In the genomic region with DNA sequence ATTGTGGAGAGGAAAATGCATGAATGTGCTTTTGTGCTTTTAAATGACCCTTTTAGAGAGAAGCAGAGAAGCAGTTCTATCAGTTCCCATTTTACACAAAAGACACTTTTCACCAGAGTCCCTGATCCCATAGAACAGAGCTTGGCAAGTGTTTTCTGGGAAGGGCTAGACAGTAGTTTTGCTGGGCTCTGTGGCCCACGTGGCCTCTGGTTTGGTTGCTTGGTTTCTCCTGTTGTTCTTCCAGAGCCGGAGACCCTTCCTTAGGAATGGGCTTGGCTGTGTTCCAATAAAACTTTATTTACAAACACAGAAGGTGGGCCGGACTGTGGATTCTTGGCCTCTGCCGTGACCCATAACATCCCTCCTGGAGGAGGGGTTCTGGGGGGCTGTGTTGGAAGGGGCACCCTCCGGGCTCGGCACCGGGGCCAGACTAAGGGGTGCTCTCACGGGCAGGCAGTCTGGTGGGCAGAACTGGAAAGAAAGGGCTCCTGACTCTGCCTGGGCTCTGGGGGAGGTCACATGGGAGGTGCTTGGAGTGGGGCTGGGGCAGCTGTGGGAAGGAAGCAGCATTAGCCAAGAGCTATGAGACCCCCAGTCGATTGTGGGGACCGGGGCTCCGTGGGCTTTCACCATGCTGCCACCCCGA, we compare ENCODE assay signal across 11 cellular contexts. TPM values are rescaled to one million over a fixed set of nuclear protein-coding genes. Genes with fewer than 3 reads are reported as not detected.
DNase-seq lines count a peak whose midpoint lies in the region; ATAC-seq, FAIRE-seq and TF ChIP-seq lines count a peak whose summit lies in the region.
"Had no signal": no experiment of that assay in that cellular context is flagged by ENCODE, and none has a peak within 500 bp of the region (broad histone marks: within the 10 kb centered on the region; RNA-seq: fewer than 3 reads in every experiment).

No MANE protein-coding gene starts in this region.

- no peak overlapping the region for H3K27ac ChIP-seq in kidney (ENCODE audit: low read depth in 2 of 2, low read length in 2 of 2)
- peak overlapping the region; percentile 97 for H3K27ac ChIP-seq in substantia nigra (ENCODE audit: low read depth, low read length, poor library complexity, severe bottlenecking)
- H3K27ac ChIP-seq in upper lobe of right lung, result no peak overlapping the region

- no peak for ATAC-seq in activated T-cell treated with anti-CD3 and anti-CD28 coated beads, Interleukin-2, amount 50 U/mL, for 72 hours (replicated peaks in 1 of 2)
- no peak for ATAC-seq in upper lobe of right lung
- ATAC-seq: SK-N-SH treated with all-trans-retinoic acid at 6 μM for 48 hours had no signal

- no peak for DNase-seq in activated T-cell treated with anti-CD3 and anti-CD28 coated beads, Interleukin-2, amount 50 U/mL, for 72 hours
- no peak for DNase-seq in activated T-cell treated with anti-CD3 and anti-CD28 coated beads, Interleukin-2, amount 50 U/mL, for 48 hours
- peak; percentile 13 for DNase-seq in SK-MEL-5 (ENCODE audit: low read depth, low spot score)
- DNase-seq in kidney, result peak; percentile 42
- DNase-seq in substantia nigra (lab: John Stamatoyannopoulos, UW), result peak in 31 of 49 donors; percentile 11 to 66 (median 42)
- no peak for DNase-seq in NCI-H187 (lab: John Stamatoyannopoulos, UW)
- DNase-seq in NCI-H1417 treated with DMSO at 0.1 percent for 48 hours (lab: John Stamatoyannopoulos, UW), result no peak
- no peak for DNase-seq in upper lobe of right lung
- DNase-seq: activated gamma-delta T cell had no signal

- H3K27me3 ChIP-seq in upper lobe of right lung, result no peaks in the 10 kb centered on the region
- H3K27me3 ChIP-seq: esophagus muscularis mucosa had no signal

- intact Hi-C loops in kidney (cut with DNase I) (no loop called here), upper lobe of right lung (cut with DNase I) (no loop called here)

- H3K27me3 Mint-ChIP-seq in activated T-cell treated with anti-CD3 and anti-CD28 coated beads, Interleukin-2, amount 50 U/mL, for 72 hours (ENCODE audit: low read depth), result no peaks in the 10 kb centered on the region

- in situ Hi-C loops in SK-MEL-5 (cut with HindIII; ENCODE audit: low pct_unique_long_range_greater_than_20kb, low sequenced_read_pairs), result no loop called here

- FAIRE-seq in kidney (lab: Jason Lieb, UNC), result no peak

- H3K9me3 Mint-ChIP-seq in activated T-cell treated with anti-CD3 and anti-CD28 coated beads, Interleukin-2, amount 50 U/mL, for 72 hours, result peaks cover 6 to 9% of the 10 kb centered on the region in 2 donors

- H3K9me3 ChIP-seq in kidney (ENCODE audit: control insufficient read depth in 1 of 2, low read length in 2 of 2), result no peaks in the 10 kb centered on the region
- H3K9me3 ChIP-seq in upper lobe of right lung, result no peaks in the 10 kb centered on the region
- H3K9me3 ChIP-seq: esophagus muscularis mucosa had no signal

- TF ChIP-seq CTCF in kidney (IDR thresholded peaks at IDR 0.05; ENCODE audit: borderline replicate concordance, extremely low read depth, insufficient read depth), result no peak
- TF ChIP-seq CTCF in upper lobe of right lung (IDR thresholded peaks at IDR 0.05), result no peak

- H3K4me1 ChIP-seq in kidney (ENCODE audit: control insufficient read depth in 1 of 2, insufficient read depth in 1 of 2, low read depth in 1 of 2, low read length in 2 of 2) (peaks cover 21 to 44% of the 10 kb centered on the region in 2 donors), upper lobe of right lung (peaks cover 28% of the 10 kb centered on the region)

- H3K4me3 Mint-ChIP-seq in activated T-cell treated with anti-CD3 and anti-CD28 coated beads, Interleukin-2, amount 50 U/mL, for 72 hours, result peak overlapping the region; percentile 24 to 70

- H3K4me1 Mint-ChIP-seq in activated T-cell treated with anti-CD3 and anti-CD28 coated beads, Interleukin-2, amount 50 U/mL, for 72 hours (ENCODE audit: low read depth), result peaks cover 65% of the 10 kb centered on the region

- H3K36me3 Mint-ChIP-seq in activated T-cell treated with anti-CD3 and anti-CD28 coated beads, Interleukin-2, amount 50 U/mL, for 72 hours (ENCODE audit: insufficient read depth in 2 of 2), result peaks cover 14% of the 10 kb centered on the region in 2 donors

- H3K4me3 ChIP-seq in kidney (ENCODE audit: low read length in 2 of 2) (no peak overlapping the region), upper lobe of right lung (no peak overlapping the region)
- H3K4me3 ChIP-seq: esophagus muscularis mucosa had no signal

- no peak overlapping the region for H3K27ac Mint-ChIP-seq in activated T-cell treated with anti-CD3 and anti-CD28 coated beads, Interleukin-2, amount 50 U/mL, for 72 hours

- peaks cover 0 to 3% of the 10 kb centered on the region in 2 donors for H3K36me3 ChIP-seq in kidney (ENCODE audit: control insufficient read depth in 1 of 2, insufficient read depth in 2 of 2, low read length in 2 of 2)
- H3K36me3 ChIP-seq in upper lobe of right lung, result no peaks in the 10 kb centered on the region

- H3K9ac ChIP-seq in kidney (ENCODE audit: low read length in 2 of 2), result peak overlapping the region in 1 of 2 donors; percentile 15

RNA-seq across cellular contexts. Expression of a gene that starts 3.2 kb away (rescaled TPM):
- total RNA-seq in activated T-cell treated with anti-CD3 and anti-CD28 coated beads, Interleukin-2, amount 50 U/mL, for 72 hours, result 10 to 100 TPM; 52.0 to 55.3 TPM
- total RNA-seq in SK-MEL-5 (2014; rRNA removed; shearing (Covaris generic)), result 8.2 and 8.8 TPM in 2 replicates
- 12.1 and 17.3 TPM in 2 replicates for polyA plus RNA-seq in SK-MEL-5 (2015; cell fraction: cytosol; rRNA removed)
- 160 and 192 TPM in 2 replicates for polyA plus RNA-seq in SK-MEL-5 (2015; cell fraction: nucleus; rRNA removed)
- 94.1 TPM for total RNA-seq in kidney
- polyA plus RNA-seq in kidney (ENCODE audit: insufficient read depth, low read depth, low replicate concordance), result 25.3 TPM
- 50.9 TPM for total RNA-seq in upper lobe of right lung

RNA-seq across cellular contexts. Expression of a gene that starts 3.3 kb away (rescaled TPM):
- total RNA-seq in activated T-cell treated with anti-CD3 and anti-CD28 coated beads, Interleukin-2, amount 50 U/mL, for 72 hours, result 10 to 100 TPM; 74.7 to 84.5 TPM
- total RNA-seq in SK-MEL-5 (2014; rRNA removed; shearing (Covaris generic)), result 121 and 128 TPM in 2 replicates
- polyA plus RNA-seq in SK-MEL-5 (2015; cell fraction: cytosol; rRNA removed), result 180 and 245 TPM in 2 replicates
- 119 and 143 TPM in 2 replicates for polyA plus RNA-seq in SK-MEL-5 (2015; cell fraction: nucleus; rRNA removed)
- total RNA-seq in kidney, result 54.0 TPM
- polyA plus RNA-seq in kidney (ENCODE audit: insufficient read depth, low read depth, low replicate concordance), result 160 TPM
- 55.9 TPM for total RNA-seq in upper lobe of right lung

RNA-seq across cellular contexts. Expression of a gene that starts 23.8 kb away (rescaled TPM):
- total RNA-seq in activated T-cell treated with anti-CD3 and anti-CD28 coated beads, Interleukin-2, amount 50 U/mL, for 72 hours, result not detected
- total RNA-seq in SK-MEL-5 (2014; rRNA removed; shearing (Covaris generic)), result 0.08 TPM in 1 of 2 replicates, not detected in the other
- polyA plus RNA-seq in SK-MEL-5 (2015; cell fraction: cytosol; rRNA removed), result 0.04 and 0.42 TPM in 2 replicates
- polyA plus RNA-seq in SK-MEL-5 (2015; cell fraction: nucleus; rRNA removed), result not detected in 2 replicates
- total RNA-seq in kidney (0.09 TPM), upper lobe of right lung (not detected)
- not detected for polyA plus RNA-seq in kidney (ENCODE audit: insufficient read depth, low read depth, low replicate concordance)
- total RNA-seq: esophagus muscularis mucosa had no signal

RNA-seq across cellular contexts. Expression of a gene that starts 28.3 kb away (rescaled TPM):
- total RNA-seq in activated T-cell treated with anti-CD3 and anti-CD28 coated beads, Interleukin-2, amount 50 U/mL, for 72 hours, result under 1 TPM in 1 of 2 donors, not detected in 1; 0.19 TPM
- not detected in 2 replicates for total RNA-seq in SK-MEL-5 (2014; rRNA removed; shearing (Covaris generic))
- 0.06 TPM in 1 of 2 replicates, not detected in the other for polyA plus RNA-seq in SK-MEL-5 (2015; cell fraction: cytosol; rRNA removed)
- not detected in 2 replicates for polyA plus RNA-seq in SK-MEL-5 (2015; cell fraction: nucleus; rRNA removed)
- total RNA-seq in kidney (not detected), upper lobe of right lung (not detected)
- not detected for polyA plus RNA-seq in kidney (ENCODE audit: insufficient read depth, low read depth, low replicate concordance)

RNA-seq across cellular contexts. Expression of a gene that starts 49.7 kb away (rescaled TPM):
- under 1 TPM in 1 of 2 donors, not detected in 1; 0.09 TPM for total RNA-seq in activated T-cell treated with anti-CD3 and anti-CD28 coated beads, Interleukin-2, amount 50 U/mL, for 72 hours
- total RNA-seq in SK-MEL-5 (2014; rRNA removed; shearing (Covaris generic)), result not detected in 2 replicates
- not detected in 2 replicates for polyA plus RNA-seq in SK-MEL-5 (2015; cell fraction: cytosol; rRNA removed)
- not detected in 2 replicates for polyA plus RNA-seq in SK-MEL-5 (2015; cell fraction: nucleus; rRNA removed)
- total RNA-seq in kidney, result 2.1 TPM
- polyA plus RNA-seq in kidney (ENCODE audit: insufficient read depth, low read depth, low replicate concordance), result not detected
- 4.5 TPM for total RNA-seq in upper lobe of right lung

Comparison
In these comparisons a context has a peak if more than half of its experiments do, and no peak if none do; other contexts are left out.
1. DNase-seq: peak in SK-MEL-5 (single experiment), kidney (single experiment) and substantia nigra (31 of 49); none in activated T-cell treated with anti-CD3 and anti-CD28 coated beads, Interleukin-2, amount 50 U/mL, for 72 hours (0 of 2), activated T-cell treated with anti-CD3 and anti-CD28 coated beads, Interleukin-2, amount 50 U/mL, for 48 hours (0 of 2), NCI-H187 (0 of 2), NCI-H1417 treated with DMSO at 0.1 percent for 48 hours (single experiment) and upper lobe of right lung (single experiment).